9 cellular contexts compared by ENCODE assay signal in genomic region chr11:76788661-76789442, GRCh38. TPM values are rescaled to one million over a fixed set of nuclear protein-coding genes. Genes with fewer than 3 reads are reported as not detected.
DNase-seq lines count a peak whose midpoint lies in the region; ATAC-seq, FAIRE-seq and TF ChIP-seq lines count a peak whose summit lies in the region.
"Had no signal": no experiment of that assay in that cellular context is flagged by ENCODE, and none has a peak within 500 bp of the region (broad histone marks: within the 10 kb centered on the region; RNA-seq: fewer than 3 reads in every experiment).

No MANE protein-coding gene starts in this region.

- TF ChIP-seq CTCF in ascending aorta (IDR thresholded peaks at IDR 0.05) (no peak), stomach (IDR thresholded peaks at IDR 0.05) (no peak)

- no peaks in the 10 kb centered on the region for H3K27me3 ChIP-seq in ascending aorta
- H3K27me3 ChIP-seq in stomach = peaks cover 0 to 9% (median 3%) of the 10 kb centered on the region in 3 donors

- H3K27me3 Mint-ChIP-seq in activated T-helper 1 cell treated with anti-CD3 and anti-CD28 coated beads, Interleukin-12 subunit alpha, Interleukin-12 subunit beta, Interleukin-2, Interleukin-4 antibody, amounts not matched to agents 30 ng/mL and 10 ng/mL and 1 ng/mL, durations not matched to agents 14 hours and 24 hours and 36 hours (ENCODE audit: insufficient read depth) = peaks cover 23% of the 10 kb centered on the region

- no peaks in the 10 kb centered on the region for H3K9me3 ChIP-seq in ascending aorta
- H3K9me3 ChIP-seq in stomach = no peaks in the 10 kb centered on the region

- peak overlapping the region; percentile 37 to 55 for H3K27ac ChIP-seq in ascending aorta
- H3K27ac ChIP-seq in stomach = peak overlapping the region; percentile 37 to 77 (median 71)

- TF ChIP-seq RAD21 in Ishikawa (IDR thresholded peaks at IDR 0.05; ENCODE audit: low read depth) = no peak

- no peak for TF ChIP-seq POLR2A in stomach (IDR thresholded peaks at IDR 0.05)

- H3K4me3 ChIP-seq in ascending aorta = peak overlapping the region in 1 of 2 donors; percentile 1
- H3K4me3 ChIP-seq in stomach = peak overlapping the region in 1 of 4 donors; percentile 17

- no peaks in the 10 kb centered on the region for H3K36me3 ChIP-seq in ascending aorta
- H3K36me3 ChIP-seq in stomach = no peaks in the 10 kb centered on the region

- peak; percentile 40; the same call in 1 of the 2 replicates for TF ChIP-seq EP300 in Ishikawa (IDR thresholded peaks at IDR 0.05; ENCODE audit: borderline replicate concordance)
- TF ChIP-seq EP300 in stomach (IDR thresholded peaks at IDR 0.05) = no peak

- H3K27ac Mint-ChIP-seq in activated T-helper 1 cell treated with anti-CD3 and anti-CD28 coated beads, Interleukin-12 subunit alpha, Interleukin-12 subunit beta, Interleukin-2, Interleukin-4 antibody, amounts not matched to agents 30 ng/mL and 10 ng/mL and 1 ng/mL, durations not matched to agents 14 hours and 24 hours and 36 hours = no peak overlapping the region

- no peak overlapping the region for H3K4me3 Mint-ChIP-seq in activated T-helper 1 cell treated with anti-CD3 and anti-CD28 coated beads, Interleukin-12 subunit alpha, Interleukin-12 subunit beta, Interleukin-2, Interleukin-4 antibody, amounts not matched to agents 30 ng/mL and 10 ng/mL and 1 ng/mL, durations not matched to agents 14 hours and 24 hours and 36 hours

- H3K4me1 Mint-ChIP-seq in activated T-helper 1 cell treated with anti-CD3 and anti-CD28 coated beads, Interleukin-12 subunit alpha, Interleukin-12 subunit beta, Interleukin-2, Interleukin-4 antibody, amounts not matched to agents 30 ng/mL and 10 ng/mL and 1 ng/mL, durations not matched to agents 14 hours and 24 hours and 36 hours (ENCODE audit: low read depth) = no peaks in the 10 kb centered on the region

- WGBS in stomach, 5 donors = 43 to 60% (median 46%) methylated on average over 10 of the region's 10 CpGs

- H3K4me1 ChIP-seq in ascending aorta (peaks cover 0 to 18% of the 10 kb centered on the region in 2 donors), stomach (peaks cover 26 to 92% (median 79%) of the 10 kb centered on the region in 4 donors)

- ATAC-seq in left colon (peak; percentile 75), GM21515 (IDR thresholded peaks at IDR 0.05; ENCODE audit: unreplicated experiment) (no peak)

- FAIRE-seq in GM19239 (lab: Jason Lieb, UNC) = no peak

- intact Hi-C loops in ascending aorta (cut with DNase I) (loop anchor here (10.0 kb wide), 2 partner anchors 554 to 1374 kb away; no protein-coding TSS in a partner anchor), left colon (cut with DNase I, micrococcal nuclease) (no loop called here), stomach (cut with DNase I; ENCODE audit: low total_unique reads) (no loop called here)
- intact Hi-C loops in activated T-helper 1 cell treated with anti-CD3 and anti-CD28 coated beads, Interleukin-12 subunit alpha, Interleukin-12 subunit beta, Interleukin-2, Interleukin-4 antibody, amounts not matched to agents 30 ng/mL and 10 ng/mL and 1 ng/mL, durations not matched to agents 14 hours and 24 hours and 36 hours (cut with micrococcal nuclease) = no loop called here

- DNase-seq in ascending aorta (ENCODE audit: low spot score in 2 of 2) (no peak), left colon (peak; percentile 89 to 93), stomach (peak; percentile 89), iPS-NIHi11 (ENCODE audit: low spot score) (no peak), GM19239 (ENCODE audit: insufficient read length, low spot score) (no peak)
- no peak for DNase-seq in activated T-helper 1 cell treated with anti-CD3 and anti-CD28 coated beads, Interleukin-12 subunit alpha, Interleukin-12 subunit beta, Interleukin-2, Interleukin-4 antibody, amounts not matched to agents 30 ng/mL and 10 ng/mL and 1 ng/mL, durations not matched to agents 14 hours and 24 hours and 36 hours (ENCODE audit: low spot score)
- DNase-seq: NCI-H446 treated with DMSO at 0.1 percent for 48 hours had no signal

- H3K9me3 Mint-ChIP-seq in activated T-helper 1 cell treated with anti-CD3 and anti-CD28 coated beads, Interleukin-12 subunit alpha, Interleukin-12 subunit beta, Interleukin-2, Interleukin-4 antibody, amounts not matched to agents 30 ng/mL and 10 ng/mL and 1 ng/mL, durations not matched to agents 14 hours and 24 hours and 36 hours = no peaks in the 10 kb centered on the region

- H3K36me3 Mint-ChIP-seq in activated T-helper 1 cell treated with anti-CD3 and anti-CD28 coated beads, Interleukin-12 subunit alpha, Interleukin-12 subunit beta, Interleukin-2, Interleukin-4 antibody, amounts not matched to agents 30 ng/mL and 10 ng/mL and 1 ng/mL, durations not matched to agents 14 hours and 24 hours and 36 hours (ENCODE audit: low read depth) = no peaks in the 10 kb centered on the region

TF ChIP-seq in Ishikawa, 13 proteins besides CTCF, POLR2A, EP300 and RAD21:
- TF ChIP-seq USF1 (IDR thresholded peaks at IDR 0.05) (peak; percentile 50), CEBPB (IDR thresholded peaks at IDR 0.05) (no peak), TEAD4 (IDR thresholded peaks at IDR 0.05) (peak; percentile 35; the same call in 1 of the 2 replicates), TCF12 (IDR thresholded peaks at IDR 0.05; ENCODE audit: low read depth) (peak; percentile 53; the same call in 1 of the 2 replicates), YY1 (IDR thresholded peaks at IDR 0.05; ENCODE audit: low read depth) (no peak), NFIC (IDR thresholded peaks at IDR 0.05) (peak; percentile 76)

RNA-seq across cellular contexts. Expression of gene TSKU, which starts 5.7 kb away (rescaled TPM):
- 121 TPM for total RNA-seq in ascending aorta
- 10 to 100 TPM; 38.4 to 42.6 TPM for total RNA-seq in left colon
- 100 to 1,000 TPM in 1 of 5 donors, 10 to 100 TPM in 4; 11.1 to 114 (median 20.4) TPM for total RNA-seq in stomach
- polyA plus RNA-seq in stomach = 10 to 100 TPM; 18.6 to 20.9 (median 18.9) TPM
- 0.91 and 1.1 TPM in 2 replicates for total RNA-seq in activated T-helper 1 cell treated with anti-CD3 and anti-CD28 coated beads, Interleukin-12 subunit alpha, Interleukin-12 subunit beta, Interleukin-2, Interleukin-4 antibody, amounts not matched to agents 30 ng/mL and 10 ng/mL and 1 ng/mL, durations not matched to agents 14 hours and 24 hours and 36 hours

Comparison
In these comparisons a context has a peak if more than half of its experiments do, and no peak if none do; other contexts are left out.
1. DNase-seq: peak in left colon (2 of 2) and stomach (single experiment); none in ascending aorta (0 of 2), iPS-NIHi11 (single experiment), GM19239 (single experiment) and activated T-helper 1 cell treated with anti-CD3 and anti-CD28 coated beads, Interleukin-12 subunit alpha, Interleukin-12 subunit beta, Interleukin-2, Interleukin-4 antibody, amounts not matched to agents 30 ng/mL and 10 ng/mL and 1 ng/mL, durations not matched to agents 14 hours and 24 hours and 36 hours (single experiment).